Comparison of ENCODE assay signal across 10 cellular contexts in the genomic region with DNA sequence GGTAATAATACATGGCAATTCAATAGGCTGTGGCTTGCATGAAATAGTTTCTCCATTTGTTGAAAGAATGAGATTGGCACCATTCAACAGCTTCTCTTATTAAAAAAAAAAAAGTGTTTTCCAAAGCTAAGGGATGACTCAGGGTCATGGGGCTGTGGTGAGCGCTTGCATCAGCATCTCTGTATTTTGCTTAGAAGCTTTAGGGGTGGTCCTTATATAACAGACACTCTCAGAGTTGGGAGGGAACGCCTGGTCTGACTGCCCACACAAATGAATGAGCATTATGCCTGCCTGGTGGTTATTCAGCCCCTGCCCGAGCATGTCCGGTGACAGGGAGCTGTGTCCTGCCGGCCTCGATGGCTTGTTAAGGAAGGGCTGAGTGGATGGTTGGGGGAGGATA.
DNase-seq lines count a peak whose midpoint lies in the region; ATAC-seq and TF ChIP-seq lines count a peak whose summit lies in the region.
"Had no signal": no experiment of that assay in that cellular context is flagged by ENCODE, and none has a peak within 500 bp of the region (broad histone marks: within the 10 kb centered on the region; RNA-seq: fewer than 3 reads in every experiment).

No MANE protein-coding gene starts in this region.

- H3K27me3 ChIP-seq in osteoblast (ENCODE audit: insufficient read depth, low read length): no peaks in the 10 kb centered on the region
- H3K27me3 ChIP-seq in stomach: no peaks in the 10 kb centered on the region

- no peaks in the 10 kb centered on the region for H3K79me2 ChIP-seq in osteoblast (ENCODE audit: insufficient read depth, low read length)

- H4K20me1 ChIP-seq in osteoblast (ENCODE audit: insufficient read depth, low read length): no peaks in the 10 kb centered on the region

- H3K4me3 ChIP-seq in NB4 (ENCODE audit: low read depth, low read length) (no peak overlapping the region), choroid plexus epithelial cell (ENCODE audit: low read depth, low read length) (no peak overlapping the region), osteoblast (ENCODE audit: insufficient read depth, low read length) (peak overlapping the region; percentile 28), stomach (no peak overlapping the region)

- peak overlapping the region; percentile 55 for H3K4me2 ChIP-seq in osteoblast (ENCODE audit: insufficient read depth, low read length)

- 74 to 79% (median 76%) methylated on average over 6 of the region's 6 CpGs for WGBS in stomach, 5 donors

- H3K27ac ChIP-seq in osteoblast (ENCODE audit: low read depth, low read length) (peak overlapping the region; percentile 97), stomach (peak overlapping the region in 1 of 5 donors; percentile 13)

- peaks cover 29% of the 10 kb centered on the region for H3K4me1 ChIP-seq in osteoblast (ENCODE audit: insufficient read depth, low read length)
- peaks cover 0 to 5% (median 0%) of the 10 kb centered on the region in 4 donors for H3K4me1 ChIP-seq in stomach

- peak overlapping the region; percentile 82 for H2AFZ ChIP-seq in osteoblast (ENCODE audit: low read length)

- DNase-seq in CD1c-positive myeloid dendritic cell (ENCODE audit: extremely low spot score) (peak; percentile 91), NB4 (ENCODE audit: low read depth) (peak; percentile 82), choroid plexus epithelial cell (ENCODE audit: low read depth) (peak; percentile 91), osteoblast (ENCODE audit: insufficient read length, low spot score, missing footprints) (peak; percentile 95), stomach (no peak), HuH-7 (ENCODE audit: low spot score) (no peak)
- DNase-seq in activated CD4-positive, alpha-beta T cell treated with anti-CD3 and anti-CD28 coated beads for 48 hours: no peak
- DNase-seq: dermis blood vessel endothelial cell, NCI-H2029 had no signal

- no peak for ATAC-seq in GM21717 (IDR thresholded peaks at IDR 0.05; ENCODE audit: unreplicated experiment)

- no peak for TF ChIP-seq CTCF in NB4 (IDR thresholded peaks at IDR 0.05; ENCODE audit: low read depth, low read length)
- TF ChIP-seq CTCF in choroid plexus epithelial cell (conservative IDR thresholded peaks at IDR 0.05; ENCODE audit: low read depth, low read length): no peak
- TF ChIP-seq CTCF in osteoblast (IDR thresholded peaks at IDR 0.05; ENCODE audit: extremely low read depth, low read depth, low read length): no peak
- no peak for TF ChIP-seq CTCF in stomach (IDR thresholded peaks at IDR 0.05)

- TF ChIP-seq POLR2A in NB4 (IDR thresholded peaks at IDR 0.05; ENCODE audit: extremely low read depth, insufficient read length) (no peak), stomach (IDR thresholded peaks at IDR 0.05) (no peak)

- H3K36me3 ChIP-seq in osteoblast (ENCODE audit: insufficient read depth, low read length): no peaks in the 10 kb centered on the region
- H3K36me3 ChIP-seq in stomach: no peaks in the 10 kb centered on the region

- intact Hi-C loops in stomach (cut with DNase I; ENCODE audit: low total_unique reads): no loop called here

- TF ChIP-seq EP300 in stomach (IDR thresholded peaks at IDR 0.05): no peak

- no peaks in the 10 kb centered on the region for H3K9me3 ChIP-seq in osteoblast (ENCODE audit: low read depth, low read length)
- H3K9me3 ChIP-seq in stomach: no peaks in the 10 kb centered on the region

Comparison
In these comparisons a context has a peak if more than half of its experiments do, and no peak if none do; other contexts are left out.
1. DNase-seq: peak in CD1c-positive myeloid dendritic cell (single experiment), NB4 (single experiment), choroid plexus epithelial cell (single experiment) and osteoblast (single experiment); none in activated CD4-positive, alpha-beta T cell treated with anti-CD3 and anti-CD28 coated beads for 48 hours (single experiment), stomach (single experiment) and HuH-7 (single experiment).